ENCODE assay signal across 8 cellular contexts in the genomic region with DNA sequence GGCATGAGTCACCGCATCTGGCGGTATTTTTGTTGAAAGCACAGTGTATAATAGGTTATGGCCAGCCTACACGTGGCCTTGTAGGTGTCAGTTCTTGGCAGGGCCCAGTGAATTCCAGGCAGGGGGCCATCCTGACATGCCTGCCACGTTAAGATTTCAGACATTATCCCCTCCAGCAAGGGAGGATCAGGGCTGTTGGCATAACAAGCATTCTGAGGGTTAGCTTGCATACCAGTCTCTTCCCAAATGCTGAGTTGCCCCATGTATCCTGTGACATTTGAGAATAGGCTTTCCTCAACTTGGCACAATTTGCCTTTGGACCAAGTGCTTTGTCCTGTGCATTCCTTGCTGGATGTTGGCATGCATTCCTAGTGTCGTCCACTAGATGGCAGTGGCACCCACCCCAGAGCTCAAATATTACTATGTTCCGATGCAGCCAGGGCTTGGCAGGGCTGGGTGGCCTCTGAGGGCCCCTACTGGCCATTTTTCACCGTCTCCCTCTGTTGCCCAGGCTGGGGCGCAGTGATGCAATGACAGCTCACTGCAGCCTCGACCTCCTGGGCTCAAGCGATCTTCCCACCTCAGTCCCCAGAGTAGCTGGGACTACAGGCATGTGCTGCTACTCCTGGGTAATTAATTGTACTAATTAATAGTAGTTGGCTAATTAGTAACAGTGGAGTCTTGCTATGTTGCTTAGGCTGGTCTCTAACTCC. TPM values are rescaled to one million over a fixed set of nuclear protein-coding genes. Genes with fewer than 3 reads are reported as not detected.
DNase-seq lines count a peak whose midpoint lies in the region; ATAC-seq, FAIRE-seq and TF ChIP-seq lines count a peak whose summit lies in the region.

No MANE protein-coding gene starts in this region.

- ATAC-seq in CD4-positive, CD25-positive, alpha-beta regulatory T cell (ENCODE audit: low read depth in 2 of 2), result peak; percentile 94 to 95
- peak; percentile 75 for ATAC-seq in GM19463 (IDR thresholded peaks at IDR 0.05; ENCODE audit: unreplicated experiment)

- TF ChIP-seq CTCF in osteocyte (IDR thresholded peaks at IDR 0.05) (peak; percentile 79), thyroid gland (IDR thresholded peaks at IDR 0.05) (peak; percentile 87 to 99 (median 94))

- no peak overlapping the region for H3K27ac ChIP-seq in CD4-positive, CD25-positive, alpha-beta regulatory T cell (ENCODE audit: insufficient read depth, low read length, poor library complexity, severe bottlenecking)
- no peak overlapping the region for H3K27ac ChIP-seq in thyroid gland

- H3K4me1 Mint-ChIP-seq in CD4-positive, CD25-positive, alpha-beta regulatory T cell, result peaks cover 0 to 4% (median 1%) of the 10 kb centered on the region in 4 donors
- no peaks in the 10 kb centered on the region for H3K4me1 Mint-ChIP-seq in osteocyte (ENCODE audit: unreplicated experiment)

- H3K27ac Mint-ChIP-seq in CD4-positive, CD25-positive, alpha-beta regulatory T cell, result no peak overlapping the region
- no peak overlapping the region for H3K27ac Mint-ChIP-seq in osteocyte (ENCODE audit: unreplicated experiment)

- in situ Hi-C loops in SK-MEL-5 (cut with HindIII; ENCODE audit: low pct_unique_long_range_greater_than_20kb, low sequenced_read_pairs), result no loop called here

- 25 to 34% methylated on average over 7 to 10 of the region's 10 CpGs for WGBS in thyroid gland, 2 donors

- no peaks in the 10 kb centered on the region for H3K27me3 ChIP-seq in CD4-positive, CD25-positive, alpha-beta regulatory T cell (ENCODE audit: control insufficient read depth, insufficient read depth, low read length)
- no peaks in the 10 kb centered on the region for H3K27me3 ChIP-seq in MG63
- no peaks in the 10 kb centered on the region for H3K27me3 ChIP-seq in thyroid gland

- peak; percentile 47 to 79 (median 70) for DNase-seq in CD4-positive, CD25-positive, alpha-beta regulatory T cell
- DNase-seq in MG63, result peak; percentile 90
- DNase-seq in SK-MEL-5 (ENCODE audit: low read depth, low spot score), result peak; percentile 89
- peak; percentile 90 for DNase-seq in activated effector memory CD4-positive, alpha-beta T cell treated with anti-CD3 and anti-CD28 coated beads, Interleukin-2, amount 50 U/mL, for 16 hours
- DNase-seq in frontal cortex (ENCODE audit: low spot score in 2 of 2), result peak; percentile 59 to 80
- DNase-seq in osteocyte (ENCODE audit: extremely low spot score, unreplicated experiment), result peak; percentile 88
- peak; percentile 80 for DNase-seq in thyroid gland

- intact Hi-C loops in thyroid gland (cut with DNase I), result no loop called here

- H3K4me1 ChIP-seq in CD4-positive, CD25-positive, alpha-beta regulatory T cell (ENCODE audit: control insufficient read depth, insufficient read depth, low read length, poor library complexity, severe bottlenecking), result no peaks in the 10 kb centered on the region
- no peaks in the 10 kb centered on the region for H3K4me1 ChIP-seq in thyroid gland

- no peak for TF ChIP-seq POLR2A in thyroid gland (IDR thresholded peaks at IDR 0.05)

- no peaks in the 10 kb centered on the region for H3K9me3 Mint-ChIP-seq in CD4-positive, CD25-positive, alpha-beta regulatory T cell
- H3K9me3 Mint-ChIP-seq in osteocyte (ENCODE audit: unreplicated experiment), result peaks cover 5% of the 10 kb centered on the region

- no peaks in the 10 kb centered on the region for H3K27me3 Mint-ChIP-seq in CD4-positive, CD25-positive, alpha-beta regulatory T cell
- H3K27me3 Mint-ChIP-seq in osteocyte (ENCODE audit: unreplicated experiment), result no peaks in the 10 kb centered on the region

- peak; percentile 3 for FAIRE-seq in frontal cortex (lab: Jason Lieb, UNC)

- H3K36me3 ChIP-seq in CD4-positive, CD25-positive, alpha-beta regulatory T cell (ENCODE audit: control insufficient read depth, insufficient read depth, low read length), result no peaks in the 10 kb centered on the region
- H3K36me3 ChIP-seq in MG63 (no peaks in the 10 kb centered on the region), thyroid gland (no peaks in the 10 kb centered on the region)

- no peaks in the 10 kb centered on the region for H3K9me3 ChIP-seq in CD4-positive, CD25-positive, alpha-beta regulatory T cell (ENCODE audit: control insufficient read depth in 2 of 2, low read length in 2 of 2)
- H3K9me3 ChIP-seq in MG63, result no peaks in the 10 kb centered on the region
- H3K9me3 ChIP-seq in thyroid gland, result no peaks in the 10 kb centered on the region

- no peak overlapping the region for H3K4me3 ChIP-seq in CD4-positive, CD25-positive, alpha-beta regulatory T cell (ENCODE audit: low read depth, low read length)
- H3K4me3 ChIP-seq in MG63 (no peak overlapping the region), thyroid gland (replicated peaks in 1 of 3) (no peak overlapping the region)

- no peak overlapping the region for H3K4me3 Mint-ChIP-seq in CD4-positive, CD25-positive, alpha-beta regulatory T cell
- no peak overlapping the region for H3K4me3 Mint-ChIP-seq in osteocyte (ENCODE audit: unreplicated experiment)

- no peaks in the 10 kb centered on the region for H3K36me3 Mint-ChIP-seq in CD4-positive, CD25-positive, alpha-beta regulatory T cell
- H3K36me3 Mint-ChIP-seq in osteocyte (ENCODE audit: unreplicated experiment), result no peaks in the 10 kb centered on the region

RNA-seq across cellular contexts. Expression of a gene that starts 31.2 kb away (rescaled TPM):
- not detected for total RNA-seq in CD4-positive, CD25-positive, alpha-beta regulatory T cell
- not detected for polyA plus RNA-seq in CD4-positive, CD25-positive, alpha-beta regulatory T cell
- total RNA-seq in MG63 (2014; rRNA removed; shearing (Covaris generic); ENCODE audit: low replicate concordance), result not detected in 2 replicates
- total RNA-seq in SK-MEL-5 (2014; rRNA removed; shearing (Covaris generic)), result not detected in 2 replicates
- 0.06 TPM in 1 of 2 replicates, not detected in the other for polyA plus RNA-seq in SK-MEL-5 (2015; cell fraction: cytosol; rRNA removed)
- not detected in 2 replicates for polyA plus RNA-seq in SK-MEL-5 (2015; cell fraction: nucleus; rRNA removed)
- total RNA-seq in frontal cortex (under 0.01 TPM), osteocyte (not detected in 2 replicates), thyroid gland (under 1 TPM in 3 of 4 donors, not detected in 1; 0.11 to 0.59 (median 0.27) TPM)
